1 cellular context compared by ENCODE assay signal in the genomic region with DNA sequence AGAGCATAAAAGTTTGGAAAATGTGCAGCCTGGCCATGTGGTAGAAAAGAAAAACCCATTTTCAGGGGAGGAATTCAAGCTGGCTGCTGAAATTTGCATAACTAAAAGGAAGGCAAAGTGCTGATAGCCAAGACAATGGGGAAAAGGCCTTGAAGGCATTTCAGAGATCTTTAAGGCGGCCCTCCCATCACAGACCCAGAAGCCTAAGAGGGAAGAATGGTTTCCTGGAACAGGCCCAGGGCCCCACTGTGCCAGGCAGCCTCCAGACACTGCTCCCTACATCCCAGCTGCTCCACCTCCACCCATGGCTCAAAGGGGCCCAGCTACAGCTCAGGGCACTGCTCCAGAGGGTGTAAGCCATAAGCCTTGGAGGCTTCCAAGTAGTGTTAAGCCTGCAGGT.
TF ChIP-seq lines count a peak whose summit lies in the region.

No MANE protein-coding gene starts in this region.

TF ChIP-seq in H1, 55 proteins besides CTCF, POLR2A, EP300 and RAD21 (continued from another document):
- TF ChIP-seq, protein P1, sequence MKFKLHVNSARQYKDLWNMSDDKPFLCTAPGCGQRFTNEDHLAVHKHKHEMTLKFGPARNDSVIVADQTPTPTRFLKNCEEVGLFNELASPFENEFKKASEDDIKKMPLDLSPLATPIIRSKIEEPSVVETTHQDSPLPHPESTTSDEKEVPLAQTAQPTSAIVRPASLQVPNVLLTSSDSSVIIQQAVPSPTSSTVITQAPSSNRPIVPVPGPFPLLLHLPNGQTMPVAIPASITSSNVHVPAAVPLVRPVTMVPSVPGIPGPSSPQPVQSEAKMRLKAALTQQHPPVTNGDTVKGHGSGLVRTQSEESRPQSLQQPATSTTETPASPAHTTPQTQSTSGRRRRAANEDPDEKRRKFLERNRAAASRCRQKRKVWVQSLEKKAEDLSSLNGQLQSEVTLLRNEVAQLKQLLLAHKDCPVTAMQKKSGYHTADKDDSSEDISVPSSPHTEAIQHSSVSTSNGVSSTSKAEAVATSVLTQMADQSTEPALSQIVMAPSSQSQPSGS (IDR thresholded peaks at IDR 0.05; ENCODE audit: low read length): no peak
